16 cellular contexts compared by ENCODE assay signal in genomic region chr6:147063469-147064031, GRCh38.
DNase-seq lines count a peak whose midpoint lies in the region; ATAC-seq, FAIRE-seq and TF ChIP-seq lines count a peak whose summit lies in the region.
"Had no signal": no experiment of that assay in that cellular context is flagged by ENCODE, and none has a peak within 500 bp of the region (broad histone marks: within the 10 kb centered on the region; RNA-seq: fewer than 3 reads in every experiment).

No MANE protein-coding gene starts in this region.

- TF ChIP-seq CTCF in HFF-Myc (IDR thresholded peaks at IDR 0.05; ENCODE audit: low read depth, low read length, missing control alignments) (no peak), foreskin keratinocyte (conservative IDR thresholded peaks at IDR 0.05) (no peak), GM13977 (IDR thresholded peaks at IDR 0.05; ENCODE audit: extremely low read depth, insufficient read depth, missing control alignments) (no peak), testis (IDR thresholded peaks at IDR 0.05) (no peak)

- H3K9me3 ChIP-seq in small intestine (ENCODE audit: control insufficient read depth, low read depth) (no peaks in the 10 kb centered on the region), testis (no peaks in the 10 kb centered on the region)
- H3K9me3 ChIP-seq: right lobe of liver had no signal

- in situ Hi-C loops in GM13977 (cut with MboI; ENCODE audit: low pct_unique_long_range_greater_than_20kb, low sequenced_read_pairs, unreplicated experiment): no loop called here

- DNase-seq in HFF-Myc (ENCODE audit: extremely low read depth, low read depth) (peak; percentile 27), amniotic epithelial cell (ENCODE audit: low read depth) (peak; percentile 86), foreskin keratinocyte (peak; percentile 56 to 85), small intestine (peak; percentile 16), 8988T (no peak), GM13977 (ENCODE audit: low spot score) (no peak), testis (no peak)
- DNase-seq: activated T-cell treated with anti-CD3 and anti-CD28 coated beads, Interleukin-2, amount 50 U/mL, for 72 hours; cerebellar nuclear complex; DMS79; heart right ventricle; KG1; right lobe of liver; SIG-M5 had no signal

- H3K36me3 ChIP-seq in small intestine (ENCODE audit: control insufficient read depth in 2 of 2, insufficient read depth in 2 of 2, low read length in 2 of 2): no peaks in the 10 kb centered on the region
- H3K36me3 ChIP-seq in testis (ENCODE audit: low read depth, missing control alignments): no peaks in the 10 kb centered on the region
- H3K36me3 ChIP-seq: heart right ventricle, right lobe of liver had no signal

- H3K4me1 ChIP-seq in foreskin keratinocyte (peaks cover 13% of the 10 kb centered on the region), small intestine (ENCODE audit: control insufficient read depth in 2 of 2, insufficient read depth in 1 of 2, low read depth in 1 of 2, low read length in 1 of 2) (no peaks in the 10 kb centered on the region), testis (no peaks in the 10 kb centered on the region)
- H3K4me1 ChIP-seq: right lobe of liver had no signal

- 94 to 100% (median 96%) methylated on average over 1 of the region's 1 CpG for WGBS in small intestine, 3 donors
- 52 to 85% methylated on average over 1 of the region's 1 CpG for WGBS in testis, 2 donors

- no peaks in the 10 kb centered on the region for H3K27me3 ChIP-seq in foreskin keratinocyte
- H3K27me3 ChIP-seq in small intestine (ENCODE audit: control insufficient read depth in 2 of 2, insufficient read depth in 2 of 2, low read length in 2 of 2): no peaks in the 10 kb centered on the region
- no peaks in the 10 kb centered on the region for H3K27me3 ChIP-seq in testis
- H3K27me3 ChIP-seq: heart right ventricle, right lobe of liver had no signal

- no peak for TF ChIP-seq POLR2A in testis (IDR thresholded peaks at IDR 0.05)

- H3K4me3 ChIP-seq in HFF-Myc (replicated peaks; ENCODE audit: low read depth, low read length): no peak overlapping the region
- H3K4me3 ChIP-seq in small intestine (ENCODE audit: low read depth in 1 of 2, low read length in 2 of 2): no peak overlapping the region
- H3K4me3 ChIP-seq in testis: no peak overlapping the region
- H3K4me3 ChIP-seq: heart right ventricle, right lobe of liver had no signal

- H3K27ac ChIP-seq in foreskin keratinocyte: no peak overlapping the region
- no peak overlapping the region for H3K27ac ChIP-seq in small intestine (ENCODE audit: low read depth in 1 of 2, low read length in 1 of 2)
- H3K27ac ChIP-seq in testis: no peak overlapping the region
- H3K27ac ChIP-seq: heart right ventricle, right lobe of liver had no signal

- peak; percentile 94 for ATAC-seq in foreskin keratinocyte
- no peak for ATAC-seq in GM19397 (IDR thresholded peaks at IDR 0.05; ENCODE audit: unreplicated experiment)
- ATAC-seq: activated CD4-positive, CD25-positive, alpha-beta regulatory T cell treated with anti-CD3 and anti-CD28 coated beads, Interleukin-2, amount 50 U/mL, for 24 hours; activated T-cell treated with anti-CD3 and anti-CD28 coated beads, Interleukin-2, amount 50 U/mL, for 72 hours; heart right ventricle had no signal

- intact Hi-C loops in testis (cut with DNase I; ENCODE audit: low total_unique reads): no loop called here

- no peak for FAIRE-seq in small intestine (lab: Jason Lieb, UNC)

Comparison
In these comparisons a context has a peak if more than half of its experiments do, and no peak if none do; other contexts are left out.
1. DNase-seq: peak in HFF-Myc (single experiment), amniotic epithelial cell (single experiment), foreskin keratinocyte (2 of 2) and small intestine (single experiment); none in 8988T (single experiment), GM13977 (single experiment) and testis (single experiment).